Comparison of ENCODE assay signal across 8 cellular contexts in the genomic region with DNA sequence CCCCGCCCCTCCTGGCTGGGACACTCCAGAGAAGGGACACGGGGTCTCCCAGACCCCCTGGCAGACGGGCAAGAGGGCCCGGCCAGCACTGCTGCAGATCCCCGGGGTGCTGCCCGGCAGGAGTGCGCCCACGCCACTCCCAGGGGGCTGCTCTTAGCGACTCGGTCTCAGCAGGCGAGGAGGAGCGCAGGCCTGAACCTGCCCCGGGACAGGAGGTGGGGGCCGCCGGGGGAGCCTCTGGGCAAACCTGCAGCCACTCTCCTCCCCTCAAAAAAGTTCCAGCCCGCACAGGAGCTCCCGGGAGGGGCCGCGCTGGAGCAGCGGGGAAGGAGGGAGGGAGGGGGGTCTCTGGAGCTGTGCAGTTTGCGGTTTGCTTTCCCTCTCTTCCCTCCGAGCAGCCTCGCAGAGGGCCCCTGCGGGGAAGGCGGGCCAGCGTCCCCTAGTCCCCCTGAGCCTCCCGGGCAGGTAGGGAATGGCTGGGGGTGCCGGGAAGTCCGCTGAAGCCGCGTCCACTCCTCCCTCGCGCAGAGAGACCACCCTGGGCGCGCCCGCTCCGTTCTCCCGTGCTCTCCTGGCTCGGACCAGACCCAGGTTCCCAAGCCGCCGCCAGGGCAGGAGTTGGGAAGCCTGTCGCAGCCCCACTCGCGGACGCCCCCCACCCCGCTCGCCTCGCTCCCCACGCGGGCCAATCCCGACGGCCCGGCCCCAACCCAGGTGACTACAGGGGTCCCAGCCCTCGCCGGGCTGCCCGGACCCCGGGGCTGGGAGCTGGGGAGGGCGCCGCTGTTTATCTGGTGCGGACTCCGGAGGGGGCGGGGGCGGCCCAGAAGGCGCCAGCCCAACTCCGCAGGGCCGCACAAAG. TPM values are rescaled to one million over a fixed set of nuclear protein-coding genes. Genes with fewer than 3 reads are reported as not detected.
DNase-seq lines count a peak whose midpoint lies in the region; ATAC-seq, FAIRE-seq and TF ChIP-seq lines count a peak whose summit lies in the region.

No MANE protein-coding gene starts in this region.

- TF ChIP-seq CTCF in GM13977 (IDR thresholded peaks at IDR 0.05; ENCODE audit: extremely low read depth, insufficient read depth, missing control alignments) (no peak), astrocyte (IDR thresholded peaks at IDR 0.05; ENCODE audit: insufficient read depth, low read depth, low read length) (no peak)

- no peaks in the 10 kb centered on the region for H3K9me3 ChIP-seq in astrocyte (ENCODE audit: insufficient read depth, low read depth, low read length)
- no peaks in the 10 kb centered on the region for H3K9me3 ChIP-seq in iPS-18a (ENCODE audit: control insufficient read depth, low read depth, low read length)
- H3K9me3 ChIP-seq in skeletal muscle tissue (ENCODE audit: control insufficient read depth in 3 of 3, low read length in 3 of 3), result no peaks in the 10 kb centered on the region

- no peak for FAIRE-seq in astrocyte (lab: Jason Lieb, UNC)

- H3K4me1 ChIP-seq in astrocyte (ENCODE audit: insufficient read depth, low read length) (peaks cover 36% of the 10 kb centered on the region), iPS-18a (ENCODE audit: control insufficient read depth, low read depth, low read length) (peaks cover 27% of the 10 kb centered on the region), skeletal muscle tissue (ENCODE audit: control insufficient read depth in 3 of 3, insufficient read depth in 3 of 3, low read length in 3 of 3) (peaks cover 23 to 63% (median 45%) of the 10 kb centered on the region in 3 donors)

- H3K9me3 Mint-ChIP-seq in astrocyte (ENCODE audit: unreplicated experiment), result no peaks in the 10 kb centered on the region
- H3K9me3 Mint-ChIP-seq in activated T-helper 17 cell treated with anti-CD3 and anti-CD28 coated beads, Interleukin-2, amount 50 U/mL, for 72 hours, result no peaks in the 10 kb centered on the region

- H3K36me3 Mint-ChIP-seq in astrocyte (ENCODE audit: low read depth, unreplicated experiment), result peaks cover 5% of the 10 kb centered on the region
- H3K36me3 Mint-ChIP-seq in activated T-helper 17 cell treated with anti-CD3 and anti-CD28 coated beads, Interleukin-2, amount 50 U/mL, for 72 hours (ENCODE audit: low read depth), result no peaks in the 10 kb centered on the region

- no peaks in the 10 kb centered on the region for H3K27me3 ChIP-seq in astrocyte (ENCODE audit: insufficient read depth, low read length)
- H3K27me3 ChIP-seq in iPS-18a (ENCODE audit: control insufficient read depth, insufficient read depth, low read length), result peaks cover 10% of the 10 kb centered on the region
- H3K27me3 ChIP-seq in skeletal muscle tissue (ENCODE audit: control insufficient read depth in 3 of 3, insufficient read depth in 3 of 3, low read length in 3 of 3), result no peaks in the 10 kb centered on the region

- in situ Hi-C loops in GM13977 (cut with MboI; ENCODE audit: low pct_unique_long_range_greater_than_20kb, low sequenced_read_pairs, unreplicated experiment), result no loop called here

- H3K27me3 Mint-ChIP-seq in astrocyte (ENCODE audit: low read depth, unreplicated experiment), result no peaks in the 10 kb centered on the region
- no peaks in the 10 kb centered on the region for H3K27me3 Mint-ChIP-seq in activated T-helper 17 cell treated with anti-CD3 and anti-CD28 coated beads, Interleukin-2, amount 50 U/mL, for 72 hours

- peaks cover 19% of the 10 kb centered on the region for H3K4me1 Mint-ChIP-seq in astrocyte (ENCODE audit: low read depth, unreplicated experiment)
- no peaks in the 10 kb centered on the region for H3K4me1 Mint-ChIP-seq in activated T-helper 17 cell treated with anti-CD3 and anti-CD28 coated beads, Interleukin-2, amount 50 U/mL, for 72 hours

- no peak overlapping the region for H3K27ac Mint-ChIP-seq in astrocyte (ENCODE audit: unreplicated experiment)
- no peak overlapping the region for H3K27ac Mint-ChIP-seq in activated T-helper 17 cell treated with anti-CD3 and anti-CD28 coated beads, Interleukin-2, amount 50 U/mL, for 72 hours

- H3K4me2 ChIP-seq in astrocyte (ENCODE audit: low read length), result peak overlapping the region; percentile 93

- H4K20me1 ChIP-seq in astrocyte (ENCODE audit: insufficient read depth, low read length), result peaks cover 72% of the 10 kb centered on the region

- H3K27ac ChIP-seq in astrocyte (ENCODE audit: low read depth, low read length) (peak overlapping the region; percentile 50), iPS-18a (ENCODE audit: low read length) (no peak overlapping the region), skeletal muscle tissue (ENCODE audit: low read depth, low read length) (no peak overlapping the region)

- no peak for ATAC-seq in activated T-helper 17 cell treated with anti-CD3 and anti-CD28 coated beads, Interleukin-2, amount 50 U/mL, for 72 hours (replicated peaks)
- no peak for ATAC-seq in HG03439 (IDR thresholded peaks at IDR 0.05; ENCODE audit: unreplicated experiment)

- H3K79me2 ChIP-seq in astrocyte (ENCODE audit: insufficient read depth, low read length), result peaks cover 68% of the 10 kb centered on the region

- H3K36me3 ChIP-seq in astrocyte (ENCODE audit: insufficient read depth, low read length), result no peaks in the 10 kb centered on the region
- no peaks in the 10 kb centered on the region for H3K36me3 ChIP-seq in iPS-18a (ENCODE audit: control insufficient read depth, low read depth, low read length)
- H3K36me3 ChIP-seq in skeletal muscle tissue (ENCODE audit: control insufficient read depth in 3 of 3, insufficient read depth in 3 of 3, low read length in 3 of 3), result peaks cover 6 to 21% (median 12%) of the 10 kb centered on the region in 3 donors

- H2AFZ ChIP-seq in astrocyte (ENCODE audit: low read depth, low read length), result no peak overlapping the region

- H3K4me3 ChIP-seq in astrocyte (ENCODE audit: insufficient read depth, low read depth, low read length) (peak overlapping the region; percentile 54), iPS-18a (ENCODE audit: low read length) (peak overlapping the region; percentile 57), skeletal muscle tissue (ENCODE audit: low read length in 3 of 3) (peak overlapping the region in 2 of 3 donors; percentile 46 to 61)

- peak overlapping the region; percentile 68 for H3K9ac ChIP-seq in astrocyte (ENCODE audit: low read length)
- H3K9ac ChIP-seq in iPS-18a (ENCODE audit: low read length), result peak overlapping the region; percentile 12
- peak overlapping the region in 1 of 3 donors; percentile 69 for H3K9ac ChIP-seq in skeletal muscle tissue (ENCODE audit: low read depth in 1 of 3, low read length in 3 of 3)

- H3K4me3 Mint-ChIP-seq in astrocyte (ENCODE audit: unreplicated experiment), result peak overlapping the region; percentile 76
- no peak overlapping the region for H3K4me3 Mint-ChIP-seq in activated T-helper 17 cell treated with anti-CD3 and anti-CD28 coated beads, Interleukin-2, amount 50 U/mL, for 72 hours

- DNase-seq in GM13977 (ENCODE audit: low spot score) (peak; percentile 39), astrocyte (ENCODE audit: low read depth) (no peak), NK-92 (lab: John Stamatoyannopoulos, UW; ENCODE audit: unreplicated experiment) (no peak), Kasumi-1 (lab: John Stamatoyannopoulos, UW) (no peak)

RNA-seq across cellular contexts. Expression of a gene that starts 44.2 kb away (rescaled TPM):
- total RNA-seq in astrocyte (31.3 and 34.0 TPM in 2 replicates), skeletal muscle tissue (7.3 TPM)
- 1 to 10 TPM; 7.8 to 9.7 TPM for total RNA-seq in activated T-helper 17 cell treated with anti-CD3 and anti-CD28 coated beads, Interleukin-2, amount 50 U/mL, for 72 hours
